In genomic region chr21:43789276-43790052, GRCh38 we compare ENCODE assay signal across 8 cellular contexts. TPM values are rescaled to one million over a fixed set of nuclear protein-coding genes. Genes with fewer than 3 reads are reported as not detected.
DNase-seq lines count a peak whose midpoint lies in the region; ATAC-seq, FAIRE-seq and TF ChIP-seq lines count a peak whose summit lies in the region.

Gene RRP1 (plus strand): TSS chr21:43789577. CDS start chr21:43789630, 53 bp downstream.

- H3K36me3 ChIP-seq in BJ (ENCODE audit: control insufficient read depth, insufficient read depth, low read length): peaks cover 23% of the 10 kb centered on the region

- H3K27ac ChIP-seq in layer of hippocampus (ENCODE audit: low read depth, low read length): peak within 1 kb of the TSS; percentile 94

- TF ChIP-seq CTCF in BJ (IDR thresholded peaks at IDR 0.05; ENCODE audit: insufficient read depth, low read depth, low read length) (peak; percentile 47), choroid plexus epithelial cell (conservative IDR thresholded peaks at IDR 0.05; ENCODE audit: low read depth, low read length) (peak; percentile 50)

- peak; percentile 82 for FAIRE-seq in GM19239 (lab: Jason Lieb, UNC)

- POLR2A ChIA-PET in BJ (lab: Charles Lee): no interaction called here
- POLR2A ChIA-PET in activated CD4-positive, alpha-beta T cell treated with anti-CD3 and anti-CD28 coated beads for 36 hours (lab: Charles Lee): interaction anchor here (0.6 to 1.1 kb wide), 3 partner anchors 77 to 173 kb away, joined by 4 read pairs; no protein-coding TSS in a partner anchor

- no peaks in the 10 kb centered on the region for H3K9me3 Mint-ChIP-seq in activated CD4-positive, alpha-beta T cell treated with anti-CD3 and anti-CD28 coated beads for 36 hours (ENCODE audit: low read depth)

- peaks cover 35% of the 10 kb centered on the region for H3K36me3 Mint-ChIP-seq in activated CD4-positive, alpha-beta T cell treated with anti-CD3 and anti-CD28 coated beads for 36 hours (ENCODE audit: low read depth)

- peak; percentile 83 for ATAC-seq in HG03442 (IDR thresholded peaks at IDR 0.05; ENCODE audit: unreplicated experiment)
- ATAC-seq in activated CD4-positive, alpha-beta T cell treated with anti-CD3 and anti-CD28 coated beads for 36 hours: peak; percentile 90

- CTCF ChIA-PET in BJ (lab: Yijun Ruan, JAX): interaction anchor here (0.6 to 1.7 kb wide), 16 partner anchors 9 to 215 kb away, joined by 3 to 7 read pairs (median 3); no protein-coding TSS in a partner anchor
- CTCF ChIA-PET in activated CD4-positive, alpha-beta T cell treated with anti-CD3 and anti-CD28 coated beads for 36 hours (lab: Charles Lee): interaction anchor here (0.6 to 1.6 kb wide), 12 partner anchors 10 to 295 kb away, joined by 3 to 10 read pairs (median 4); no protein-coding TSS in a partner anchor

- H3K4me3 ChIP-seq in BJ (ENCODE audit: low read depth, low read length): peak within 1 kb of the TSS; percentile 80
- H3K4me3 ChIP-seq in choroid plexus epithelial cell (ENCODE audit: low read depth, low read length): peak within 1 kb of the TSS; percentile 97

- peak within 1 kb of the TSS; percentile 95 for H3K4me3 Mint-ChIP-seq in activated CD4-positive, alpha-beta T cell treated with anti-CD3 and anti-CD28 coated beads for 36 hours

- intact Hi-C loops in activated CD4-positive, alpha-beta T cell treated with anti-CD3 and anti-CD28 coated beads for 36 hours (cut with DNase I, micrococcal nuclease): loop anchor here in 1 of 2 experiments (1.0 to 5.0 kb wide), 13 partner anchors 13 to 910 kb away; partner anchors contain the start of genes CFAP410, CSTB, HSF2BP and LRRC3

- H3K27ac Mint-ChIP-seq in activated CD4-positive, alpha-beta T cell treated with anti-CD3 and anti-CD28 coated beads for 36 hours: peak within 1 kb of the TSS; percentile 92

- peaks cover 21% of the 10 kb centered on the region for H3K4me1 Mint-ChIP-seq in activated CD4-positive, alpha-beta T cell treated with anti-CD3 and anti-CD28 coated beads for 36 hours

- DNase-seq in BJ (ENCODE audit: low read depth) (peak; percentile 29), GM19239 (ENCODE audit: insufficient read length, low spot score) (peak; percentile 94), NCI-H524 (lab: John Stamatoyannopoulos, UW) (peak; percentile 78 to 91), choroid plexus epithelial cell (ENCODE audit: low read depth) (peak; percentile 89)
- DNase-seq in activated CD4-positive, alpha-beta T cell treated with anti-CD3 and anti-CD28 coated beads for 36 hours: peak; percentile 96
- peak; percentile 85 to 94 (median 86) for DNase-seq in stimulated activated CD4-positive, alpha-beta T cell treated with anti-CD3 and anti-CD28 coated beads, Interleukin-1b, Interleukin-23, amount 100 ng/mL, for 24 hours (ENCODE audit: low read depth in 4 of 4, low spot score in 1 of 4)

- H3K27me3 Mint-ChIP-seq in activated CD4-positive, alpha-beta T cell treated with anti-CD3 and anti-CD28 coated beads for 36 hours: no peaks in the 10 kb centered on the region

- H3K27me3 ChIP-seq in BJ (ENCODE audit: control insufficient read depth, insufficient read depth, low read length): no peaks in the 10 kb centered on the region
- no peaks in the 10 kb centered on the region for H3K27me3 ChIP-seq in layer of hippocampus (ENCODE audit: control insufficient read depth, insufficient read depth, low read length)

RNA-seq across cellular contexts. Expression of gene RRP1, which starts in this region (rescaled TPM):
- 7.3 and 14.4 TPM in 2 replicates for polyA plus RNA-seq in BJ (2011; rRNA removed)
- polyA minus RNA-seq in BJ (2011; rRNA and poly(A)+ RNA removed): 4.0 and 5.5 TPM in 2 replicates
- total RNA-seq in activated CD4-positive, alpha-beta T cell treated with anti-CD3 and anti-CD28 coated beads for 36 hours: 10 to 100 TPM; 51.7 to 53.4 TPM

Comparison
In these comparisons a context has a peak if more than half of its experiments do, and no peak if none do; other contexts are left out.
1. Peak in every context shown above with its lines: DNase-seq, ATAC-seq, H3K4me3 ChIP-seq and H3K27ac ChIP-seq.
2. DNase-seq: peak in every context shown above with its lines; median percentile 96 in activated CD4-positive, alpha-beta T cell treated with anti-CD3 and anti-CD28 coated beads for 36 hours; 94 in GM19239; 89 in choroid plexus epithelial cell; 86 in stimulated activated CD4-positive, alpha-beta T cell treated with anti-CD3 and anti-CD28 coated beads, Interleukin-1b, Interleukin-23, amount 100 ng/mL, for 24 hours; 84 in NCI-H524; 29 in BJ.